Comparison of ENCODE assay signal across 39 cellular contexts in the genomic region with DNA sequence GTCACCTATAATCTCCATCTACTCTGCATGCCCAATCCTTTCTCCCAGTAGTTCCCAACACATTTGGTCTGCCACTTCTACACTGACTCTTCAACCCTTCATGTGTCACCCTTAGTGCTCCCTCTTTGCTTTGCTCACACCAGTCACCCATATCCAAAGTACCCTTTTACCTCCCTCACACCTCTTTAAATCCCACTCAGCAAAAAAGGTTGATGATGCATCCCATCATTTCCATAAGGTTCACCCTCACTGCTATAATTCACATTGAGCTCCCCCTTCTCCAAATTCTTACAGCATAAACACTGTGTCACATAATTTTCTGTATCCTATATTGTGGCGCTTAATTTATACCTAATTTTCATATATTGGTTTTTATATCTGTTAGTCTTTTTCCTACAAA.
"Had no signal": no experiment of that assay in that cellular context is flagged by ENCODE, and none has a peak within 500 bp of the region (broad histone marks: within the 10 kb centered on the region; RNA-seq: fewer than 3 reads in every experiment).

No MANE protein-coding gene starts in this region.

- ATAC-seq: activated CD4-positive, alpha-beta T cell treated with anti-CD3 and anti-CD28 coated beads for 36 hours; activated CD4-positive, CD25-positive, alpha-beta regulatory T cell treated with anti-CD3 and anti-CD28 coated beads, Interleukin-2, amount 50 U/mL, for 24 hours; activated CD8-positive, alpha-beta memory T cell treated with anti-CD3 and anti-CD28 coated beads, Interleukin-2, amount 10 ng/mL, durations not matched to agents 7 days and 5 days; activated CD8-positive, alpha-beta T cell treated with anti-CD3 and anti-CD28 coated beads, Interleukin-2, amount 10 ng/mL, durations not matched to agents 7 days and 5 days; activated naive CD8-positive, alpha-beta T cell treated with anti-CD3 and anti-CD28 coated beads, Interleukin-2, amount 50 U/mL, for 24 hours; WTC11 had no signal

- H3K4me3 ChIP-seq: ascending aorta, cardiac muscle cell had no signal

- DNase-seq: activated CD4-positive, alpha-beta memory T cell treated with anti-CD3 and anti-CD28 coated beads, Interleukin-2, amount 10 ng/mL, durations not matched to agents 7 days and 5 days; activated CD4-positive, alpha-beta T cell treated with anti-CD3 and anti-CD28 coated beads for 1 hour; activated CD4-positive, alpha-beta T cell treated with anti-CD3 and anti-CD28 coated beads for 36 hours; activated CD4-positive, alpha-beta T cell treated with anti-CD3 and anti-CD28 coated beads for 48 hours; activated CD4-positive, alpha-beta T cell treated with anti-CD3 and anti-CD28 coated beads, Interleukin-2, amount 10 ng/mL, durations not matched to agents 7 days and 5 days; activated CD4-positive, alpha-beta T cell treated with anti-CD3 and anti-CD28 coated beads, Interleukin-2, amount 50 U/mL, for 48 hours; activated CD4-positive, CD25-positive, alpha-beta regulatory T cell; activated CD8-positive, alpha-beta memory T cell treated with anti-CD3 and anti-CD28 coated beads for 24 hours; activated CD8-positive, alpha-beta memory T cell treated with anti-CD3 and anti-CD28 coated beads, Interleukin-2, amount 10 ng/mL, durations not matched to agents 7 days and 5 days; activated CD8-positive, alpha-beta memory T cell treated with anti-CD3 and anti-CD28 coated beads, Interleukin-2, amount 50 U/mL, for 48 hours; activated CD8-positive, alpha-beta T cell treated with anti-CD3 and anti-CD28 coated beads, Interleukin-2, amount 10 ng/mL, durations not matched to agents 7 days and 5 days; activated effector memory CD4-positive, alpha-beta T cell treated with Interleukin-2 at 50 U/mL for 16 hours; activated gamma-delta T cell; activated naive CD4-positive, alpha-beta T cell treated with anti-CD3 and anti-CD28 coated beads, Interleukin-2, amount 10 ng/mL, durations not matched to agents 7 days and 5 days; activated naive CD4-positive, alpha-beta T cell treated with Interleukin-2 at 50 U/mL for 16 hours; activated naive CD8-positive, alpha-beta T cell treated with anti-CD3 and anti-CD28 coated beads, Interleukin-2, amount 10 ng/mL, durations not matched to agents 7 days and 5 days; activated naive CD8-positive, alpha-beta T cell treated with anti-CD3 and anti-CD28 coated beads, Interleukin-2, amount 50 U/mL, for 24 hours; activated T-cell treated with anti-CD3 and anti-CD28 coated beads, Interleukin-2, amount 50 U/mL, for 24 hours; activated T-cell treated with anti-CD3 and anti-CD28 coated beads, Interleukin-2, amount 50 U/mL, for 48 hours; amygdala; anterior cingulate cortex; caudate nucleus; cerebellar nuclear complex; T-helper 1 cell; T-helper 2 cell; T-helper 9 cell; WERI-Rb-1 had no signal

- H3K27me3 ChIP-seq: ascending aorta, cardiac muscle cell had no signal

- H3K27ac ChIP-seq: ascending aorta, cardiac muscle cell, WERI-Rb-1 had no signal

- H3K9me3 ChIP-seq: ascending aorta had no signal

- H3K36me3 Mint-ChIP-seq: activated naive CD4-positive, alpha-beta T cell treated with anti-CD3 and anti-CD28 coated beads, Interleukin-2, amount 10 ng/mL, durations not matched to agents 7 days and 5 days; activated naive CD8-positive, alpha-beta T cell treated with anti-CD3 and anti-CD28 coated beads, Interleukin-2, amount 10 ng/mL, durations not matched to agents 7 days and 5 days; brain; WTC11 had no signal

- H3K36me3 ChIP-seq: ascending aorta, cardiac muscle cell, WERI-Rb-1 had no signal

- H3K27me3 Mint-ChIP-seq: activated naive CD4-positive, alpha-beta T cell treated with anti-CD3 and anti-CD28 coated beads, Interleukin-2, amount 50 U/mL, for 24 hours had no signal

- H3K27ac Mint-ChIP-seq: activated CD4-positive, alpha-beta memory T cell treated with anti-CD3 and anti-CD28 coated beads, Interleukin-2, amount 10 ng/mL, durations not matched to agents 7 days and 5 days; activated CD4-positive, alpha-beta T cell treated with anti-CD3 and anti-CD28 coated beads for 36 hours; activated CD4-positive, alpha-beta T cell treated with anti-CD3 and anti-CD28 coated beads, Interleukin-2, amount 10 ng/mL, durations not matched to agents 7 days and 5 days; activated CD8-positive, alpha-beta memory T cell treated with anti-CD3 and anti-CD28 coated beads, Interleukin-2, amount 10 ng/mL, durations not matched to agents 7 days and 5 days; activated CD8-positive, alpha-beta T cell treated with anti-CD3 and anti-CD28 coated beads, Interleukin-2, amount 10 ng/mL, durations not matched to agents 7 days and 5 days; activated naive CD4-positive, alpha-beta T cell treated with anti-CD3 and anti-CD28 coated beads, Interleukin-2, amount 10 ng/mL, durations not matched to agents 7 days and 5 days; activated naive CD4-positive, alpha-beta T cell treated with anti-CD3 and anti-CD28 coated beads, Interleukin-2, amount 50 U/mL, for 24 hours; activated naive CD8-positive, alpha-beta T cell; activated naive CD8-positive, alpha-beta T cell treated with anti-CD3 and anti-CD28 coated beads, Interleukin-2, amount 10 ng/mL, durations not matched to agents 7 days and 5 days; activated naive CD8-positive, alpha-beta T cell treated with anti-CD3 and anti-CD28 coated beads, Interleukin-2, amount 50 U/mL, for 24 hours; activated T-cell treated with anti-CD3 and anti-CD28 coated beads, Interleukin-2, amount 50 U/mL, for 24 hours; activated T-helper 2 cell treated with anti-CD3 and anti-CD28 coated beads, Interferon-gamma antibody, Interleukin-2, Interleukin-4, amounts not matched to agents 10 μg/mL and 5 μg/mL and 100 μg/mL, durations not matched to agents 14 hours and 24 hours and 36 hours; brain; T-helper 1 cell treated with Interleukin-12 subunit alpha and Interleukin-12 subunit beta and Interleukin-4 antibody, amounts not matched to agents 30 μg/mL and 1 μg/mL, for 36 hours; T-helper 2 cell treated with Interferon-gamma antibody and Interleukin-4, amounts not matched to agents 5 μg/mL and 100 μg/mL, for 36 hours; WTC11 had no signal

- H3K9me3 Mint-ChIP-seq: activated CD4-positive, alpha-beta memory T cell treated with anti-CD3 and anti-CD28 coated beads, Interleukin-2, amount 10 ng/mL, durations not matched to agents 7 days and 5 days; activated naive CD4-positive, alpha-beta T cell treated with anti-CD3 and anti-CD28 coated beads, Interleukin-2, amount 10 ng/mL, durations not matched to agents 7 days and 5 days; activated naive CD4-positive, alpha-beta T cell treated with anti-CD3 and anti-CD28 coated beads, Interleukin-2, amount 50 U/mL, for 24 hours; activated naive CD8-positive, alpha-beta T cell treated with anti-CD3 and anti-CD28 coated beads, Interleukin-2, amount 10 ng/mL, durations not matched to agents 7 days and 5 days; activated naive CD8-positive, alpha-beta T cell treated with anti-CD3 and anti-CD28 coated beads, Interleukin-2, amount 50 U/mL, for 24 hours; activated T-cell treated with anti-CD3 and anti-CD28 coated beads, Interleukin-2, amount 50 U/mL, for 24 hours; activated T-helper 2 cell treated with anti-CD3 and anti-CD28 coated beads, Interferon-gamma antibody, Interleukin-2, Interleukin-4, amounts not matched to agents 10 μg/mL and 5 μg/mL and 100 μg/mL, durations not matched to agents 14 hours and 24 hours and 36 hours; brain; central memory CD8-positive, alpha-beta T cell; T-helper 2 cell treated with Interferon-gamma antibody and Interleukin-4, amounts not matched to agents 5 μg/mL and 100 μg/mL, for 36 hours; WTC11 had no signal

- FAIRE-seq: bronchial epithelial cell had no signal

- H3K4me1 Mint-ChIP-seq: activated CD4-positive, alpha-beta memory T cell treated with anti-CD3 and anti-CD28 coated beads, Interleukin-2, amount 10 ng/mL, durations not matched to agents 7 days and 5 days; activated CD4-positive, alpha-beta T cell treated with anti-CD3 and anti-CD28 coated beads for 36 hours; activated CD8-positive, alpha-beta memory T cell treated with anti-CD3 and anti-CD28 coated beads, Interleukin-2, amount 10 ng/mL, durations not matched to agents 7 days and 5 days; activated naive CD8-positive, alpha-beta T cell treated with anti-CD3 and anti-CD28 coated beads, Interleukin-2, amount 10 ng/mL, durations not matched to agents 7 days and 5 days; activated naive CD8-positive, alpha-beta T cell treated with anti-CD3 and anti-CD28 coated beads, Interleukin-2, amount 50 U/mL, for 24 hours; central memory CD8-positive, alpha-beta T cell; WTC11 had no signal

- H3K4me1 ChIP-seq: ascending aorta had no signal

- H3K4me3 Mint-ChIP-seq: activated CD4-positive, alpha-beta memory T cell treated with anti-CD3 and anti-CD28 coated beads, Interleukin-2, amount 10 ng/mL, durations not matched to agents 7 days and 5 days; activated CD4-positive, alpha-beta T cell treated with anti-CD3 and anti-CD28 coated beads for 36 hours; activated CD4-positive, alpha-beta T cell treated with anti-CD3 and anti-CD28 coated beads, Interleukin-2, amount 10 ng/mL, durations not matched to agents 7 days and 5 days; activated CD8-positive, alpha-beta memory T cell treated with anti-CD3 and anti-CD28 coated beads, Interleukin-2, amount 10 ng/mL, durations not matched to agents 7 days and 5 days; activated CD8-positive, alpha-beta T cell treated with anti-CD3 and anti-CD28 coated beads, Interleukin-2, amount 10 ng/mL, durations not matched to agents 7 days and 5 days; activated naive CD4-positive, alpha-beta T cell treated with anti-CD3 and anti-CD28 coated beads, Interleukin-2, amount 10 ng/mL, durations not matched to agents 7 days and 5 days; activated naive CD4-positive, alpha-beta T cell treated with anti-CD3 and anti-CD28 coated beads, Interleukin-2, amount 50 U/mL, for 24 hours; activated naive CD8-positive, alpha-beta T cell; activated naive CD8-positive, alpha-beta T cell treated with anti-CD3 and anti-CD28 coated beads, Interleukin-2, amount 10 ng/mL, durations not matched to agents 7 days and 5 days; activated naive CD8-positive, alpha-beta T cell treated with anti-CD3 and anti-CD28 coated beads, Interleukin-2, amount 50 U/mL, for 24 hours; activated T-cell treated with anti-CD3 and anti-CD28 coated beads, Interleukin-2, amount 50 U/mL, for 24 hours; brain; central memory CD8-positive, alpha-beta T cell; T-helper 1 cell treated with Interleukin-12 subunit alpha and Interleukin-12 subunit beta and Interleukin-4 antibody, amounts not matched to agents 30 μg/mL and 1 μg/mL, for 36 hours; T-helper 2 cell treated with Interferon-gamma antibody and Interleukin-4, amounts not matched to agents 5 μg/mL and 100 μg/mL, for 36 hours; WTC11 had no signal
